18 cellular contexts compared by ENCODE assay signal in genomic region chr11:6601041-6601461, GRCh38.
"Had no signal": no experiment of that assay in that cellular context is flagged by ENCODE, and none has a peak within 500 bp of the region (broad histone marks: within the 10 kb centered on the region; RNA-seq: fewer than 3 reads in every experiment).

No MANE protein-coding gene starts in this region.

- H3K4me3 Mint-ChIP-seq: activated CD4-positive, alpha-beta memory T cell treated with anti-CD3 and anti-CD28 coated beads for 36 hours; memory B cell; stimulated activated naive CD8-positive, alpha-beta T cell treated with anti-CD3 and anti-CD28 coated beads, Interleukin-15, Interleukin-2, amounts not matched to agents 100 ng/mL and 50 ng/mL, for 24 hours had no signal

- H3K9me3 Mint-ChIP-seq: activated CD4-positive, alpha-beta memory T cell treated with anti-CD3 and anti-CD28 coated beads for 36 hours; memory B cell; nephron; stimulated activated naive CD8-positive, alpha-beta T cell treated with anti-CD3 and anti-CD28 coated beads, Interleukin-15, Interleukin-2, amounts not matched to agents 100 ng/mL and 50 ng/mL, for 24 hours had no signal

- FAIRE-seq: endometrium, keratinocyte had no signal

- H3K27me3 Mint-ChIP-seq: activated CD4-positive, alpha-beta memory T cell treated with anti-CD3 and anti-CD28 coated beads for 36 hours; memory B cell; stimulated activated naive CD8-positive, alpha-beta T cell treated with anti-CD3 and anti-CD28 coated beads, Interleukin-15, Interleukin-2, amounts not matched to agents 100 ng/mL and 50 ng/mL, for 24 hours had no signal

- H3K9me3 ChIP-seq: left ventricle myocardium inferior, mucosa of descending colon, psoas muscle, spleen, upper lobe of left lung had no signal

- ATAC-seq: activated CD4-positive, CD25-positive, alpha-beta regulatory T cell treated with anti-CD3 and anti-CD28 coated beads, Interleukin-2, amount 50 U/mL, for 24 hours; esophagus mucosa; mucosa of descending colon; psoas muscle; sciatic nerve had no signal

- H3K27ac Mint-ChIP-seq: nephron had no signal

- H3K27me3 ChIP-seq: spleen, upper lobe of left lung had no signal

- DNase-seq: activated CD4-positive, alpha-beta memory T cell treated with anti-CD3 and anti-CD28 coated beads for 36 hours; activated CD8-positive, alpha-beta memory T cell treated with anti-CD3 and anti-CD28 coated beads, Interleukin-2, amount 50 U/mL, for 4 hours; aorta; dermis blood vessel endothelial cell; left ventricle myocardium inferior; mucosa of descending colon; occipital lobe; psoas muscle; spleen; upper lobe of left lung had no signal

- H3K27ac ChIP-seq: left ventricle myocardium inferior, psoas muscle, upper lobe of left lung had no signal

- H3K4me3 ChIP-seq: mucosa of descending colon, upper lobe of left lung had no signal
